Comparison of ENCODE assay signal across 8 cellular contexts in genomic region chr20:50303573-50304500, GRCh38.
A peak's percentile ranks its signal among the peaks of the same experiment; 100 is the strongest.
DNase-seq lines count a peak whose midpoint lies in the region; ATAC-seq and TF ChIP-seq lines count a peak whose summit lies in the region.

No MANE protein-coding gene starts in this region.

- peaks cover 14 to 24% of the 10 kb centered on the region in 2 donors for H3K27me3 Mint-ChIP-seq in natural killer cell treated with Interleukin-12 subunit alpha and Interleukin-12 subunit beta and Interleukin-15 and Interleukin-18, amount 100 ng/mL, for 72 hours
- peaks cover 27% of the 10 kb centered on the region in 2 donors for H3K27me3 Mint-ChIP-seq in natural killer cell (ENCODE audit: low read depth in 2 of 2)

- DNase-seq in natural killer cell treated with Interleukin-12 subunit alpha and Interleukin-12 subunit beta and Interleukin-15 and Interleukin-18, amount 100 ng/mL, for 72 hours (ENCODE audit: low spot score), result no peak
- DNase-seq in natural killer cell (no peak), cardiac fibroblast (ENCODE audit: low read depth in 2 of 2) (peak; percentile 85 to 98), lung (ENCODE audit: low spot score) (peak; percentile 74), D341Med (ENCODE audit: low spot score) (no peak), MM.1S (no peak)

- H3K9me3 ChIP-seq in lung (ENCODE audit: control insufficient read depth in 2 of 2, insufficient read depth in 1 of 2, low read length in 1 of 2) (no peaks in the 10 kb centered on the region), MM.1S (replicated peaks; ENCODE audit: insufficient read depth, low read length) (no peaks in the 10 kb centered on the region)

- no peak overlapping the region for H2AFZ ChIP-seq in MM.1S (ENCODE audit: low read length)

- H3K4me3 Mint-ChIP-seq in natural killer cell treated with Interleukin-12 subunit alpha and Interleukin-12 subunit beta and Interleukin-15 and Interleukin-18, amount 100 ng/mL, for 72 hours, result no peak overlapping the region
- H3K4me3 Mint-ChIP-seq in natural killer cell, result no peak overlapping the region

- H3K9me3 Mint-ChIP-seq in natural killer cell treated with Interleukin-12 subunit alpha and Interleukin-12 subunit beta and Interleukin-15 and Interleukin-18, amount 100 ng/mL, for 72 hours, result peaks cover 4% of the 10 kb centered on the region
- H3K9me3 Mint-ChIP-seq in natural killer cell, result no peaks in the 10 kb centered on the region

- intact Hi-C loops in natural killer cell (cut with micrococcal nuclease), result no loop called here

- H3F3A ChIP-seq in MM.1S (ENCODE audit: insufficient read depth, low read length), result no peaks in the 10 kb centered on the region

- no peak overlapping the region for H3K9ac ChIP-seq in MM.1S (ENCODE audit: low read length)

- H3K36me3 Mint-ChIP-seq in natural killer cell treated with Interleukin-12 subunit alpha and Interleukin-12 subunit beta and Interleukin-15 and Interleukin-18, amount 100 ng/mL, for 72 hours, result peaks cover 13% of the 10 kb centered on the region
- no peaks in the 10 kb centered on the region for H3K36me3 Mint-ChIP-seq in natural killer cell

- H3K27ac ChIP-seq in lung (ENCODE audit: low read depth in 1 of 2, low read length in 1 of 2) (peak overlapping the region; percentile 47 to 83), MM.1S (ENCODE audit: low read length) (no peak overlapping the region)

- H3K4me1 ChIP-seq in lung (ENCODE audit: control insufficient read depth in 2 of 2, insufficient read depth in 2 of 2, low read length in 2 of 2) (peaks cover 0 to 17% of the 10 kb centered on the region in 2 donors), MM.1S (ENCODE audit: low read length) (no peaks in the 10 kb centered on the region)

- WGBS in lung, 2 donors, result 62 to 63% methylated on average over 11 of the region's 11 CpGs

- TF ChIP-seq CTCF in natural killer cell (IDR thresholded peaks at IDR 0.05) (no peak), cardiac fibroblast (IDR thresholded peaks at IDR 0.05; ENCODE audit: low read depth, low read length) (no peak), lung (IDR thresholded peaks at IDR 0.05; ENCODE audit: control extremely low read depth, extremely low read depth) (no peak), MM.1S (IDR thresholded peaks at IDR 0.05; ENCODE audit: low read length) (no peak)

- H3K27ac Mint-ChIP-seq in natural killer cell treated with Interleukin-12 subunit alpha and Interleukin-12 subunit beta and Interleukin-15 and Interleukin-18, amount 100 ng/mL, for 72 hours, result peak overlapping the region; percentile 63 to 71
- no peak overlapping the region for H3K27ac Mint-ChIP-seq in natural killer cell

- no peaks in the 10 kb centered on the region for H3K79me2 ChIP-seq in MM.1S (ENCODE audit: low read length)

- no peak overlapping the region for H3K4me2 ChIP-seq in MM.1S (ENCODE audit: low read depth, low read length)

- no peak overlapping the region for H3K4me3 ChIP-seq in cardiac fibroblast (replicated peaks in 1 of 2; ENCODE audit: low read depth in 2 of 2, low read length in 2 of 2)
- H3K4me3 ChIP-seq in lung, result no peak overlapping the region
- H3K4me3 ChIP-seq in MM.1S (ENCODE audit: low read length), result no peak overlapping the region

- ATAC-seq in natural killer cell treated with Interleukin-12 subunit alpha and Interleukin-12 subunit beta and Interleukin-15 and Interleukin-18, amount 100 ng/mL, for 72 hours, result no peak
- ATAC-seq in natural killer cell (no peak), lung (ENCODE audit: insufficient read depth, low FRiP score) (no peak), GM21786 (IDR thresholded peaks at IDR 0.05; ENCODE audit: unreplicated experiment) (no peak), GM18498 (IDR thresholded peaks at IDR 0.05; ENCODE audit: unreplicated experiment) (no peak)

- no peaks in the 10 kb centered on the region for H4K20me1 ChIP-seq in MM.1S (ENCODE audit: insufficient read depth, low read length)

- H3K27me3 ChIP-seq in lung (ENCODE audit: control insufficient read depth, insufficient read depth), result no peaks in the 10 kb centered on the region
- peaks cover 78% of the 10 kb centered on the region for H3K27me3 ChIP-seq in MM.1S (replicated peaks; ENCODE audit: insufficient read depth, low read length)

- H3K4me1 Mint-ChIP-seq in natural killer cell treated with Interleukin-12 subunit alpha and Interleukin-12 subunit beta and Interleukin-15 and Interleukin-18, amount 100 ng/mL, for 72 hours (ENCODE audit: low read depth in 2 of 2), result peaks cover 34 to 48% of the 10 kb centered on the region in 2 donors
- H3K4me1 Mint-ChIP-seq in natural killer cell, result peaks cover under 1 to 6% of the 10 kb centered on the region in 2 donors

- H3K9me2 ChIP-seq in MM.1S (replicated peaks; ENCODE audit: insufficient read depth, low read length), result no peaks in the 10 kb centered on the region

- H3K36me3 ChIP-seq in lung (ENCODE audit: control insufficient read depth in 2 of 2, insufficient read depth in 2 of 2, low read length in 2 of 2), result no peaks in the 10 kb centered on the region
- no peaks in the 10 kb centered on the region for H3K36me3 ChIP-seq in MM.1S (replicated peaks; ENCODE audit: insufficient read depth, low read length)

Comparison
In these comparisons a context has a peak if more than half of its experiments do, and no peak if none do; other contexts are left out.
1. H3K27ac Mint-ChIP-seq: peak in natural killer cell treated with Interleukin-12 subunit alpha and Interleukin-12 subunit beta and Interleukin-15 and Interleukin-18, amount 100 ng/mL, for 72 hours (2 of 2); none in natural killer cell (0 of 2).
2. DNase-seq: peak in cardiac fibroblast (2 of 2) and lung (single experiment); none in natural killer cell treated with Interleukin-12 subunit alpha and Interleukin-12 subunit beta and Interleukin-15 and Interleukin-18, amount 100 ng/mL, for 72 hours (single experiment), natural killer cell (single experiment), D341Med (single experiment) and MM.1S (single experiment).